1 cellular context compared by ENCODE assay signal in genomic region chr1:52550447-52550846, GRCh38.
TF ChIP-seq lines count a peak whose summit lies in the region.

No MANE protein-coding gene starts in this region.

TF ChIP-seq in HepG2, 621 proteins besides CTCF, POLR2A, EP300 and RAD21 (continued from another document):
- peak; percentile 20; the same call in 1 of the 2 replicates for TF ChIP-seq NR2C2 (CRISPR knock-in tag; IDR thresholded peaks at IDR 0.05; ENCODE audit: borderline replicate concordance)
- TF ChIP-seq ZC3H4 (CRISPR knock-in tag; IDR thresholded peaks at IDR 0.05; ENCODE audit: borderline replicate concordance): no peak
- no peak for TF ChIP-seq KLF6 (CRISPR knock-in tag; IDR thresholded peaks at IDR 0.05)
- TF ChIP-seq BHLHE40 (IDR thresholded peaks at IDR 0.05; ENCODE audit: low read length): no peak
- TF ChIP-seq ZNF143 (CRISPR knock-in tag; IDR thresholded peaks at IDR 0.05): 0 out of 2 replicates have a peak, but pooled peaks have one; percentile 26
- TF ChIP-seq THRA (CRISPR knock-in tag; IDR thresholded peaks at IDR 0.05; ENCODE audit: borderline replicate concordance): peak; percentile 67; the same call in 1 of the 2 replicates
- TF ChIP-seq TBX2 (CRISPR knock-in tag; IDR thresholded peaks at IDR 0.05; ENCODE audit: borderline replicate concordance): peak; percentile 26; the same call in 1 of the 2 replicates
- TF ChIP-seq ISL2 (CRISPR knock-in tag; IDR thresholded peaks at IDR 0.05): peak; percentile 43; the same call in 1 of the 2 replicates
- no peak for TF ChIP-seq XRCC5 (optimal IDR thresholded peaks at IDR 0.05; ENCODE audit: low read length)
- TF ChIP-seq ZNF30 (CRISPR knock-in tag; IDR thresholded peaks at IDR 0.05): no peak
- no peak for TF ChIP-seq ZNF597 (CRISPR knock-in tag; IDR thresholded peaks at IDR 0.05)
- TF ChIP-seq, protein P1, sequence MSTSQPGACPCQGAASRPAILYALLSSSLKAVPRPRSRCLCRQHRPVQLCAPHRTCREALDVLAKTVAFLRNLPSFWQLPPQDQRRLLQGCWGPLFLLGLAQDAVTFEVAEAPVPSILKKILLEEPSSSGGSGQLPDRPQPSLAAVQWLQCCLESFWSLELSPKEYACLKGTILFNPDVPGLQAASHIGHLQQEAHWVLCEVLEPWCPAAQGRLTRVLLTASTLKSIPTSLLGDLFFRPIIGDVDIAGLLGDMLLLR (CRISPR knock-in tag; IDR thresholded peaks at IDR 0.05): no peak
- TF ChIP-seq SAP130 (CRISPR knock-in tag; IDR thresholded peaks at IDR 0.05; ENCODE audit: low read depth): peak; percentile 75
- 0 out of 2 replicates have a peak, but pooled peaks have one; percentile 26 for TF ChIP-seq ATF1 (CRISPR knock-in tag; IDR thresholded peaks at IDR 0.05)
- peak; percentile 24; the same call in 1 of the 2 replicates for TF ChIP-seq KDM1A (CRISPR knock-in tag; IDR thresholded peaks at IDR 0.05)
- TF ChIP-seq NR2F6 (IDR thresholded peaks at IDR 0.05): peak; percentile 37; the same call in 1 of the 2 replicates
- peak; percentile 59; the same call in 1 of the 2 replicates for TF ChIP-seq NR2F6 (CRISPR knock-in tag; IDR thresholded peaks at IDR 0.05)
- TF ChIP-seq ZNF574 (CRISPR knock-in tag; IDR thresholded peaks at IDR 0.05): peak; percentile 59
- no peak for TF ChIP-seq ZNF784 (CRISPR knock-in tag; IDR thresholded peaks at IDR 0.05; ENCODE audit: borderline replicate concordance)
- TF ChIP-seq, protein P2, sequence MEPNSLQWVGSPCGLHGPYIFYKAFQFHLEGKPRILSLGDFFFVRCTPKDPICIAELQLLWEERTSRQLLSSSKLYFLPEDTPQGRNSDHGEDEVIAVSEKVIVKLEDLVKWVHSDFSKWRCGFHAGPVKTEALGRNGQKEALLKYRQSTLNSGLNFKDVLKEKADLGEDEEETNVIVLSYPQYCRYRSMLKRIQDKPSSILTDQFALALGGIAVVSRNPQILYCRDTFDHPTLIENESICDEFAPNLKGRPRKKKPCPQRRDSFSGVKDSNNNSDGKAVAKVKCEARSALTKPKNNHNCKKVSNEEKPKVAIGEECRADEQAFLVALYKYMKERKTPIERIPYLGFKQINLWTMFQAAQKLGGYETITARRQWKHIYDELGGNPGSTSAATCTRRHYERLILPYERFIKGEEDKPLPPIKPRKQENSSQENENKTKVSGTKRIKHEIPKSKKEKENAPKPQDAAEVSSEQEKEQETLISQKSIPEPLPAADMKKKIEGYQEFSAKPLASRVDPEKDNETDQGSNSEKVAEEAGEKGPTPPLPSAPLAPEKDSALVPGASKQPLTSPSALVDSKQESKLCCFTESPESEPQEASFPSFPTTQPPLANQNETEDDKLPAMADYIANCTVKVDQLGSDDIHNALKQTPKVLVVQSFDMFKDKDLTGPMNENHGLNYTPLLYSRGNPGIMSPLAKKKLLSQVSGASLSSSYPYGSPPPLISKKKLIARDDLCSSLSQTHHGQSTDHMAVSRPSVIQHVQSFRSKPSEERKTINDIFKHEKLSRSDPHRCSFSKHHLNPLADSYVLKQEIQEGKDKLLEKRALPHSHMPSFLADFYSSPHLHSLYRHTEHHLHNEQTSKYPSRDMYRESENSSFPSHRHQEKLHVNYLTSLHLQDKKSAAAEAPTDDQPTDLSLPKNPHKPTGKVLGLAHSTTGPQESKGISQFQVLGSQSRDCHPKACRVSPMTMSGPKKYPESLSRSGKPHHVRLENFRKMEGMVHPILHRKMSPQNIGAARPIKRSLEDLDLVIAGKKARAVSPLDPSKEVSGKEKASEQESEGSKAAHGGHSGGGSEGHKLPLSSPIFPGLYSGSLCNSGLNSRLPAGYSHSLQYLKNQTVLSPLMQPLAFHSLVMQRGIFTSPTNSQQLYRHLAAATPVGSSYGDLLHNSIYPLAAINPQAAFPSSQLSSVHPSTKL (CRISPR knock-in tag; IDR thresholded peaks at IDR 0.05): peak; percentile 79
- TF ChIP-seq KAT7 (CRISPR knock-in tag; IDR thresholded peaks at IDR 0.05; ENCODE audit: borderline replicate concordance): 0 out of 2 replicates have a peak, but pooled peaks have one; percentile 60
- TF ChIP-seq HDAC1 (CRISPR knock-in tag; IDR thresholded peaks at IDR 0.05): peak; percentile 55
- TF ChIP-seq ZNF501 (CRISPR knock-in tag; IDR thresholded peaks at IDR 0.05): 0 out of 2 replicates have a peak, but pooled peaks have one; percentile 27
- peak; percentile 64 for TF ChIP-seq MED1 (CRISPR knock-in tag; IDR thresholded peaks at IDR 0.05)
- TF ChIP-seq ERF (CRISPR knock-in tag; IDR thresholded peaks at IDR 0.05): no peak
- peak; percentile 18 for TF ChIP-seq SKI (IDR thresholded peaks at IDR 0.05; ENCODE audit: partially characterized antibody)
- TF ChIP-seq ZNF451 (CRISPR knock-in tag; IDR thresholded peaks at IDR 0.05): no peak
- TF ChIP-seq SALL1 (CRISPR knock-in tag; IDR thresholded peaks at IDR 0.05): peak; percentile 61; the same call in 1 of the 2 replicates
- no peak for TF ChIP-seq NPAS2 (CRISPR knock-in tag; IDR thresholded peaks at IDR 0.05; ENCODE audit: borderline replicate concordance)
- peak; percentile 76 for TF ChIP-seq CEBPG (CRISPR knock-in tag; IDR thresholded peaks at IDR 0.05)
- peak; percentile 52; the same call in 1 of the 2 replicates for TF ChIP-seq NCOR1 (IDR thresholded peaks at IDR 0.05; ENCODE audit: borderline replicate concordance, low read length)
- TF ChIP-seq GPN1 (CRISPR knock-in tag; IDR thresholded peaks at IDR 0.05; ENCODE audit: borderline replicate concordance): no peak
- peak; percentile 32; the same call in 1 of the 2 replicates for TF ChIP-seq MYC (CRISPR knock-in tag; IDR thresholded peaks at IDR 0.05; ENCODE audit: borderline replicate concordance)
